8 cellular contexts compared by ENCODE assay signal in genomic region chr17:49191917-49192741, GRCh38. TPM values are rescaled to one million over a fixed set of nuclear protein-coding genes. Genes with fewer than 3 reads are reported as not detected.
DNase-seq lines count a peak whose midpoint lies in the region; ATAC-seq and TF ChIP-seq lines count a peak whose summit lies in the region.

No MANE protein-coding gene starts in this region.

- H3K27ac ChIP-seq in adipose tissue (ENCODE audit: low read depth, low read length), result peak overlapping the region; percentile 30

- peak; percentile 57 for ATAC-seq in HG02852 (IDR thresholded peaks at IDR 0.05; ENCODE audit: unreplicated experiment)
- ATAC-seq in left cardiac atrium, result peak; percentile 84 to 89

- peak; percentile 48 for TF ChIP-seq CTCF in GM12874 (IDR thresholded peaks at IDR 0.05; ENCODE audit: insufficient read depth, low read depth, low read length)

- DNase-seq in NCI-H1417 treated with DMSO at 0.1 percent for 48 hours (lab: John Stamatoyannopoulos, UW) (peak; percentile 89), SW480 (ENCODE audit: low spot score) (peak; percentile 96), left cardiac atrium (peak; percentile 86), posterior vena cava (ENCODE audit: low spot score) (peak; percentile 97), ureter (ENCODE audit: low spot score) (peak; percentile 96)

- 0 to 1% (median 0%) methylated on average over 53 of the region's 53 CpGs for WGBS in adipose tissue, 3 donors

- intact Hi-C loops in left cardiac atrium (cut with DNase I) (loop anchor here in 1 of 2 donors (5.0 kb wide), 1 partner anchor 35 kb away; no protein-coding TSS in a partner anchor), posterior vena cava (cut with DNase I) (loop anchor here in 1 of 2 donors (5.0 kb wide), 1 partner anchor 300 kb away; the partner anchor contains the start of gene ATP5MC1)

RNA-seq across cellular contexts. Expression of gene GNGT2, which starts 18.2 kb away (rescaled TPM):
- polyA plus RNA-seq in adipose tissue, result 1 to 10 TPM in 1 of 3 donors, under 1 TPM in 1, not detected in 1; 0.79 to 1.8 TPM
- 1 to 10 TPM; 1.9 to 2.2 TPM for total RNA-seq in left cardiac atrium
- total RNA-seq in posterior vena cava, result 1 to 10 TPM; 2.1 to 2.3 TPM
- 2.9 TPM for total RNA-seq in ureter

RNA-seq across cellular contexts. Expression of gene ABI3, which starts 18.4 kb away (rescaled TPM):
- polyA plus RNA-seq in adipose tissue, result 10 to 100 TPM in 1 of 3 donors, 1 to 10 TPM in 2; 1.7 to 12.1 (median 5.5) TPM
- 10 to 100 TPM in 1 of 2 donors, 1 to 10 TPM in 1; 5.7 to 12.5 TPM for total RNA-seq in left cardiac atrium
- total RNA-seq in posterior vena cava, result 10 to 100 TPM; 10.6 TPM
- 15.2 TPM for total RNA-seq in ureter

RNA-seq across cellular contexts. Expression of gene PHOSPHO1, which starts 38.5 kb away (rescaled TPM):
- polyA plus RNA-seq in adipose tissue, result 1 to 10 TPM in 2 of 3 donors, not detected in 1; 1.2 to 2.4 TPM
- total RNA-seq in left cardiac atrium (under 1 TPM; 0.31 to 0.41 TPM), posterior vena cava (1 to 10 TPM in 1 of 2 donors, under 1 TPM in 1; 0.62 to 2.6 TPM), ureter (0.34 TPM)

RNA-seq across cellular contexts. Expression of gene B4GALNT2, which starts 59.6 kb away (rescaled TPM):
- polyA plus RNA-seq in adipose tissue, result under 1 TPM in 1 of 3 donors, not detected in 2; 0.18 TPM
- under 1 TPM in 1 of 2 donors, not detected in 1; 0.03 TPM for total RNA-seq in left cardiac atrium
- under 1 TPM; 0.05 to 0.10 TPM for total RNA-seq in posterior vena cava
- 0.05 TPM for total RNA-seq in ureter

Comparison
In these comparisons a context has a peak if more than half of its experiments do, and no peak if none do; other contexts are left out.
1. Peak in every context shown above with its lines: DNase-seq, ATAC-seq and H3K27ac ChIP-seq.